21 cellular contexts compared by ENCODE assay signal in the genomic region with DNA sequence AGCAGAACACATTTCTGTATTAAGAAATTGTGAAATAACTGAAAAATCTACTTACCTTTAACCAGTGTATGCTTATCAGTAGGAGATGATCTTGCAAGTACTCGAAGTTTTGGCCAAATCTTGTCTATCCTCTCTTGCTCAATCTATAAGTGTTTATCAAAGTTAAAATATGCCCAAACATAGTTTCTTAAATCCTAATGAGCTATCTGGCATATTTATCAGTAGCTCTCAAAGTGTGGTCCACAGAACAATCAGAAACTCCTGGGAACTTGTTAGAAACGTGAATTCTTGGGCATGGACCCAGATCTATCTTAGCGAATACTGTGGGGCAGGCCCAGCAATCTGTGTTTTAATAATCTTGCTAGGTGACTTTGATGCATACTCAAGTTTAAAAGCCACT.
"Had no signal": no experiment of that assay in that cellular context is flagged by ENCODE, and none has a peak within 500 bp of the region (broad histone marks: within the 10 kb centered on the region; RNA-seq: fewer than 3 reads in every experiment).

No MANE protein-coding gene starts in this region.

- H3K27ac ChIP-seq: colonic mucosa, heart left ventricle, ovary, right atrium auricular region, sigmoid colon, skin epidermis, tibial artery, upper lobe of right lung, vagina had no signal

- H3K4me3 Mint-ChIP-seq: endodermal cell; natural killer cell; neural crest cell; stimulated activated naive CD8-positive, alpha-beta T cell treated with anti-CD3 and anti-CD28 coated beads, Interleukin-15, Interleukin-2, amounts not matched to agents 100 ng/mL and 50 ng/mL, for 24 hours had no signal

- H3K4me1 ChIP-seq: colonic mucosa, heart left ventricle, right atrium auricular region, sigmoid colon, tibial artery, upper lobe of right lung, vagina had no signal

- H3K27me3 ChIP-seq: colonic mucosa, heart left ventricle, ovary, right atrium auricular region, sigmoid colon, tibial artery, upper lobe of right lung, vagina had no signal

- DNase-seq: colonic mucosa; dermis blood vessel endothelial cell; endodermal cell; erythroblast; foreskin melanocyte; heart left ventricle; hippocampal formation; kidney glomerular epithelial cell; mucosa of descending colon; natural killer cell; ovary; sigmoid colon; stimulated activated CD4-positive, alpha-beta T cell treated with anti-CD3 and anti-CD28 coated beads, Interleukin-2, amount 100 ng/mL, for 24 hours; stimulated activated CD4-positive, alpha-beta T cell treated with anti-CD3 and anti-CD28 coated beads, Interleukin-4, amount 100 ng/mL, for 4 hours; tibial artery; upper lobe of right lung had no signal

- ATAC-seq: heart left ventricle, mucosa of descending colon, natural killer cell, upper lobe of right lung had no signal

- H3K27ac Mint-ChIP-seq: endodermal cell; stimulated activated naive CD8-positive, alpha-beta T cell treated with anti-CD3 and anti-CD28 coated beads, Interleukin-15, Interleukin-2, amounts not matched to agents 100 ng/mL and 50 ng/mL, for 24 hours had no signal

- H3K27me3 Mint-ChIP-seq: stimulated activated naive CD8-positive, alpha-beta T cell treated with anti-CD3 and anti-CD28 coated beads, Interleukin-15, Interleukin-2, amounts not matched to agents 100 ng/mL and 50 ng/mL, for 24 hours had no signal

- H3K4me3 ChIP-seq: colonic mucosa, heart left ventricle, mucosa of descending colon, ovary, right atrium auricular region, sigmoid colon, skin epidermis, tibial artery, upper lobe of right lung, vagina had no signal

- H3K4me1 Mint-ChIP-seq: endodermal cell, neural crest cell had no signal

- H3K9me3 Mint-ChIP-seq: endodermal cell; natural killer cell; neural crest cell; stimulated activated naive CD8-positive, alpha-beta T cell treated with anti-CD3 and anti-CD28 coated beads, Interleukin-15, Interleukin-2, amounts not matched to agents 100 ng/mL and 50 ng/mL, for 24 hours had no signal
